In genomic region chr20:19785173-19785799, GRCh38 we compare ENCODE assay signal across 10 cellular contexts. TPM values are rescaled to one million over a fixed set of nuclear protein-coding genes. Genes with fewer than 3 reads are reported as not detected.
DNase-seq lines count a peak whose midpoint lies in the region; ATAC-seq and TF ChIP-seq lines count a peak whose summit lies in the region.
"Had no signal": no experiment of that assay in that cellular context is flagged by ENCODE, and none has a peak within 500 bp of the region (broad histone marks: within the 10 kb centered on the region; RNA-seq: fewer than 3 reads in every experiment).

No MANE protein-coding gene starts in this region.

- H3K36me3 ChIP-seq in KMS-11 (ENCODE audit: insufficient read depth) (no peaks in the 10 kb centered on the region), liver (ENCODE audit: control insufficient read depth in 4 of 4, insufficient read depth in 3 of 4, low read depth in 1 of 4, low read length in 3 of 4) (no peaks in the 10 kb centered on the region), mucosa of descending colon (ENCODE audit: low read depth) (no peaks in the 10 kb centered on the region)

- H3K4me3 ChIP-seq in KMS-11 (IDR thresholded peaks at IDR 0.05; ENCODE audit: insufficient read depth, low read depth, low read length) (no peak overlapping the region), liver (ENCODE audit: low read depth in 1 of 3, low read length in 3 of 3) (no peak overlapping the region), mucosa of descending colon (no peak overlapping the region)

- TF ChIP-seq RAD21 in liver (IDR thresholded peaks at IDR 0.05), result peak in 1 of 2 donors; percentile 37

- no peak overlapping the region for H3K27ac ChIP-seq in KMS-11
- peak overlapping the region; percentile 50 for H3K27ac ChIP-seq in cingulate gyrus (ENCODE audit: low read depth, low read length)
- no peak overlapping the region for H3K27ac ChIP-seq in liver (ENCODE audit: low read depth in 1 of 2, low read length in 2 of 2)
- H3K27ac ChIP-seq in substantia nigra (ENCODE audit: low read depth, low read length, poor library complexity, severe bottlenecking), result peak overlapping the region; percentile 14

- ATAC-seq in mucosa of descending colon, result no peak
- no peak for ATAC-seq in HG03108 (IDR thresholded peaks at IDR 0.05; ENCODE audit: unreplicated experiment)

- no peaks in the 10 kb centered on the region for H3K79me2 ChIP-seq in KMS-11 (ENCODE audit: insufficient read depth, low read depth)

- peak overlapping the region; percentile 67; the same call in 1 of the 2 replicates for H2AFZ ChIP-seq in KMS-11 (ENCODE audit: low read depth)

- H3K9ac ChIP-seq in KMS-11 (no peak overlapping the region), liver (ENCODE audit: low read depth in 1 of 2, low read length in 2 of 2) (no peak overlapping the region)

- intact Hi-C loops in mucosa of descending colon (cut with DNase I, micrococcal nuclease), result loop anchor here (5.0 to 10.0 kb wide), 3 partner anchors 100 to 212 kb away; no protein-coding TSS in a partner anchor

- peak in 1 of 49 donors; percentile 42 for DNase-seq in substantia nigra (lab: John Stamatoyannopoulos, UW)
- no peak for DNase-seq in mucosa of descending colon
- no peak for DNase-seq in activated CD4-positive, alpha-beta T cell treated with anti-CD3 and anti-CD28 coated beads for 48 hours
- DNase-seq in NCI-H510A (lab: John Stamatoyannopoulos, UW), result no peak
- DNase-seq: stimulated activated CD4-positive, alpha-beta T cell treated with anti-CD3 and anti-CD28 coated beads, Interleukin-4, amount 100 ng/mL, for 1 hour had no signal

- peaks cover 58% of the 10 kb centered on the region for H3K4me1 ChIP-seq in KMS-11 (ENCODE audit: low read depth, poor library complexity, severe bottlenecking)
- H3K4me1 ChIP-seq in liver (ENCODE audit: control insufficient read depth in 4 of 4, insufficient read depth in 4 of 4, low read length in 3 of 4), result peaks cover 0 to 6% (median 3%) of the 10 kb centered on the region in 4 donors
- peaks cover 18% of the 10 kb centered on the region for H3K4me1 ChIP-seq in mucosa of descending colon (ENCODE audit: low read depth)

- H3K27me3 ChIP-seq in KMS-11 (ENCODE audit: insufficient read depth, low read depth) (no peaks in the 10 kb centered on the region), liver (ENCODE audit: control insufficient read depth in 4 of 4, insufficient read depth in 4 of 4, low read length in 3 of 4) (no peaks in the 10 kb centered on the region)

- 27% methylated on average over 4 of the region's 4 CpGs for WGBS in liver

- TF ChIP-seq CTCF in KMS-11 (conservative IDR thresholded peaks at IDR 0.05; ENCODE audit: low read depth, low read length), result no peak; the same call in 1 of the 2 replicates
- TF ChIP-seq CTCF in liver (IDR thresholded peaks at IDR 0.05; ENCODE audit: low read depth, low read length, missing input control), result peak; percentile 2
- no peak for TF ChIP-seq CTCF in mucosa of descending colon (IDR thresholded peaks at IDR 0.05)

- H3K9me3 ChIP-seq in liver (ENCODE audit: control insufficient read depth in 4 of 4, low read length in 3 of 4), result no peaks in the 10 kb centered on the region
- no peaks in the 10 kb centered on the region for H3K9me3 ChIP-seq in mucosa of descending colon

- no peaks in the 10 kb centered on the region for H4K20me1 ChIP-seq in KMS-11 (ENCODE audit: insufficient read depth)

- H3K4me2 ChIP-seq in KMS-11, result peak overlapping the region; percentile 34; the same call in 1 of the 2 replicates

TF ChIP-seq in liver, 16 proteins besides CTCF, POLR2A, EP300 and RAD21:
- no peak for TF ChIP-seq FOXA2 (IDR thresholded peaks at IDR 0.05)
- TF ChIP-seq RXRA (IDR thresholded peaks at IDR 0.05), result no peak
- TF ChIP-seq FOXA1 (IDR thresholded peaks at IDR 0.05), result no peak
- TF ChIP-seq, protein P1, sequence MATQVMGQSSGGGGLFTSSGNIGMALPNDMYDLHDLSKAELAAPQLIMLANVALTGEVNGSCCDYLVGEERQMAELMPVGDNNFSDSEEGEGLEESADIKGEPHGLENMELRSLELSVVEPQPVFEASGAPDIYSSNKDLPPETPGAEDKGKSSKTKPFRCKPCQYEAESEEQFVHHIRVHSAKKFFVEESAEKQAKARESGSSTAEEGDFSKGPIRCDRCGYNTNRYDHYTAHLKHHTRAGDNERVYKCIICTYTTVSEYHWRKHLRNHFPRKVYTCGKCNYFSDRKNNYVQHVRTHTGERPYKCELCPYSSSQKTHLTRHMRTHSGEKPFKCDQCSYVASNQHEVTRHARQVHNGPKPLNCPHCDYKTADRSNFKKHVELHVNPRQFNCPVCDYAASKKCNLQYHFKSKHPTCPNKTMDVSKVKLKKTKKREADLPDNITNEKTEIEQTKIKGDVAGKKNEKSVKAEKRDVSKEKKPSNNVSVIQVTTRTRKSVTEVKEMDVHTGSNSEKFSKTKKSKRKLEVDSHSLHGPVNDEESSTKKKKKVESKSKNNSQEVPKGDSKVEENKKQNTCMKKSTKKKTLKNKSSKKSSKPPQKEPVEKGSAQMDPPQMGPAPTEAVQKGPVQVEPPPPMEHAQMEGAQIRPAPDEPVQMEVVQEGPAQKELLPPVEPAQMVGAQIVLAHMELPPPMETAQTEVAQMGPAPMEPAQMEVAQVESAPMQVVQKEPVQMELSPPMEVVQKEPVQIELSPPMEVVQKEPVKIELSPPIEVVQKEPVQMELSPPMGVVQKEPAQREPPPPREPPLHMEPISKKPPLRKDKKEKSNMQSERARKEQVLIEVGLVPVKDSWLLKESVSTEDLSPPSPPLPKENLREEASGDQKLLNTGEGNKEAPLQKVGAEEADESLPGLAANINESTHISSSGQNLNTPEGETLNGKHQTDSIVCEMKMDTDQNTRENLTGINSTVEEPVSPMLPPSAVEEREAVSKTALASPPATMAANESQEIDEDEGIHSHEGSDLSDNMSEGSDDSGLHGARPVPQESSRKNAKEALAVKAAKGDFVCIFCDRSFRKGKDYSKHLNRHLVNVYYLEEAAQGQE (IDR thresholded peaks at IDR 0.05), result no peak
- TF ChIP-seq MAX (IDR thresholded peaks at IDR 0.05), result no peak
- TF ChIP-seq HNF4G (IDR thresholded peaks at IDR 0.05), result no peak
- no peak for TF ChIP-seq SP1 (IDR thresholded peaks at IDR 0.05)
- no peak for TF ChIP-seq HNF4A (conservative IDR thresholded peaks at IDR 0.05)
- TF ChIP-seq NR2F2 (IDR thresholded peaks at IDR 0.05), result no peak
- TF ChIP-seq EGR1 (IDR thresholded peaks at IDR 0.05; ENCODE audit: low read depth in 2 of 2), result no peak
- TF ChIP-seq YY1 (IDR thresholded peaks at IDR 0.05), result no peak
- TF ChIP-seq ATF3 (IDR thresholded peaks at IDR 0.05), result no peak
- no peak for TF ChIP-seq JUND (IDR thresholded peaks at IDR 0.05)

RNA-seq across cellular contexts. Expression of gene RIN2, which starts 27.2 kb away (rescaled TPM):
- total RNA-seq in liver, result 10 to 100 TPM in 1 of 2 donors, 1 to 10 TPM in 1; 7.7 to 16.6 TPM
- 1 to 10 TPM; 3.4 to 4.9 TPM for polyA plus RNA-seq in liver
- 100 to 1,000 TPM in 1 of 3 donors, 10 to 100 TPM in 2; 73.1 to 127 (median 73.9) TPM for total RNA-seq in mucosa of descending colon
- total RNA-seq: activated CD8-positive, alpha-beta memory T cell treated with anti-CD3 and anti-CD28 coated beads for 36 hours had no signal

Comparison
In these comparisons a context has a peak if more than half of its experiments do, and no peak if none do; other contexts are left out.
1. H3K27ac ChIP-seq: peak in cingulate gyrus (single experiment) and substantia nigra (single experiment); none in KMS-11 (single experiment) and liver (0 of 2).
2. RNA of gene RIN2, which starts 27.2 kb away (total RNA-seq): 73.1 to 127 TPM in mucosa of descending colon; 7.7 to 16.6 TPM in liver; every median in the first group is over 4 times any median in the second.